ENCODE assay signal across 8 cellular contexts in genomic region chr14:67815573-67816235, GRCh38. TPM values are rescaled to one million over a fixed set of nuclear protein-coding genes. Genes with fewer than 3 reads are reported as not detected.
DNase-seq lines count a peak whose midpoint lies in the region; ATAC-seq and TF ChIP-seq lines count a peak whose summit lies in the region.

No MANE protein-coding gene starts in this region.

- no peaks in the 10 kb centered on the region for H3K27me3 Mint-ChIP-seq in CD4-positive, alpha-beta T cell

- peaks cover 14% of the 10 kb centered on the region for H3K4me1 ChIP-seq in KMS-11 (ENCODE audit: low read depth, poor library complexity, severe bottlenecking)
- peaks cover 0 to 7% of the 10 kb centered on the region in 2 donors for H3K4me1 ChIP-seq in ascending aorta
- H3K4me1 ChIP-seq in stomach smooth muscle (ENCODE audit: control insufficient read depth, insufficient read depth, low read length): peaks cover 21% of the 10 kb centered on the region

- peak overlapping the region; percentile 76 for H3K4me2 ChIP-seq in KMS-11

- H2AFZ ChIP-seq in KMS-11 (ENCODE audit: low read depth): peak overlapping the region; percentile 76

- intact Hi-C loops in CD4-positive, alpha-beta T cell (cut with DNase I, micrococcal nuclease): loop anchor here in 1 of 2 experiments (5.0 kb wide), 6 partner anchors 118 to 1952 kb away; partner anchors contain the start of genes ATP6V1D, DCAF5, PIGH and RDH11
- intact Hi-C loops in ascending aorta (cut with DNase I): loop anchor here (5.0 to 10.0 kb wide), 3 partner anchors 1329 to 1952 kb away; partner anchors contain the start of genes EXD2 and SRSF5

- H3K4me3 ChIP-seq in KMS-11 (IDR thresholded peaks at IDR 0.05; ENCODE audit: insufficient read depth, low read depth, low read length): no peak overlapping the region
- H3K4me3 ChIP-seq in ascending aorta: peak overlapping the region; percentile 69 to 73
- peak overlapping the region; percentile 94 for H3K4me3 ChIP-seq in kidney epithelial cell (ENCODE audit: low read depth, low read length)
- H3K4me3 ChIP-seq in stomach smooth muscle (ENCODE audit: low read length in 2 of 2): peak overlapping the region; percentile 89 to 94

- H3K27me3 ChIP-seq in CD4-positive, alpha-beta T cell (ENCODE audit: control insufficient read depth, insufficient read depth, low read length): no peaks in the 10 kb centered on the region
- H3K27me3 ChIP-seq in KMS-11 (ENCODE audit: insufficient read depth, low read depth) (no peaks in the 10 kb centered on the region), ascending aorta (no peaks in the 10 kb centered on the region), kidney epithelial cell (ENCODE audit: control insufficient read depth, insufficient read depth, low read length) (no peaks in the 10 kb centered on the region), stomach smooth muscle (ENCODE audit: control insufficient read depth in 1 of 2, insufficient read depth in 2 of 2, low read length in 2 of 2) (no peaks in the 10 kb centered on the region)

- peak overlapping the region; percentile 94 for H3K4me3 Mint-ChIP-seq in CD4-positive, alpha-beta T cell

- ATAC-seq in CD4-positive, alpha-beta T cell (ENCODE audit: poor library complexity): no peak
- ATAC-seq in HG03521 (IDR thresholded peaks at IDR 0.05; ENCODE audit: unreplicated experiment): no peak

- H3K79me2 ChIP-seq in KMS-11 (ENCODE audit: insufficient read depth, low read depth): peaks cover 7% of the 10 kb centered on the region; the same call in 1 of the 2 replicates

- POLR2A ChIA-PET in CD4-positive, alpha-beta T cell (lab: Charles Lee): interaction anchor here (1.0 to 1.4 kb wide), 6 partner anchors 11 to 1000 kb away, joined by 3 to 6 read pairs (median 3); partner anchors contain the start of genes PIGH, RDH11 and ZFP36L1

- TF ChIP-seq CTCF in CD4-positive, alpha-beta T cell (IDR thresholded peaks at IDR 0.05): no peak
- TF ChIP-seq CTCF in KMS-11 (conservative IDR thresholded peaks at IDR 0.05; ENCODE audit: low read depth, low read length): no peak
- TF ChIP-seq CTCF in ascending aorta (IDR thresholded peaks at IDR 0.05): no peak
- TF ChIP-seq CTCF in kidney epithelial cell (IDR thresholded peaks at IDR 0.05; ENCODE audit: insufficient read depth, low read length, poor library complexity, severe bottlenecking): no peak

- H4K20me1 ChIP-seq in KMS-11 (ENCODE audit: insufficient read depth): no peaks in the 10 kb centered on the region

- peak overlapping the region; percentile 85 for H3K27ac Mint-ChIP-seq in CD4-positive, alpha-beta T cell

- H3K9ac ChIP-seq in KMS-11: peak overlapping the region; percentile 52; the same call in 1 of the 2 replicates
- peak overlapping the region; percentile 59 to 86 for H3K9ac ChIP-seq in stomach smooth muscle (ENCODE audit: low read length in 2 of 2)

- peaks cover 63% of the 10 kb centered on the region for H3K4me1 Mint-ChIP-seq in CD4-positive, alpha-beta T cell (ENCODE audit: low read depth)

- CTCF ChIA-PET in CD4-positive, alpha-beta T cell (lab: Charles Lee): no interaction called here

- peaks cover 54% of the 10 kb centered on the region for H3K36me3 Mint-ChIP-seq in CD4-positive, alpha-beta T cell (ENCODE audit: low read depth)

- peak overlapping the region; percentile 67 for H3K27ac ChIP-seq in CD4-positive, alpha-beta T cell (ENCODE audit: low read depth, low read length)
- H3K27ac ChIP-seq in KMS-11 (peak overlapping the region; percentile 26; the same call in 1 of the 2 replicates), ascending aorta (peak overlapping the region in 1 of 2 donors; percentile 76), stomach smooth muscle (ENCODE audit: low read length) (peak overlapping the region; percentile 78)

- no peaks in the 10 kb centered on the region for H3K9me3 Mint-ChIP-seq in CD4-positive, alpha-beta T cell

- H3K36me3 ChIP-seq in KMS-11 (ENCODE audit: insufficient read depth) (no peaks in the 10 kb centered on the region), ascending aorta (peaks cover 0 to 16% of the 10 kb centered on the region in 2 donors), kidney epithelial cell (ENCODE audit: control insufficient read depth, insufficient read depth, low read length) (no peaks in the 10 kb centered on the region), stomach smooth muscle (ENCODE audit: control insufficient read depth in 2 of 2, insufficient read depth in 2 of 2, low read length in 2 of 2) (peaks cover 3 to 10% of the 10 kb centered on the region in 2 donors)

- H3K9me3 ChIP-seq in CD4-positive, alpha-beta T cell (ENCODE audit: control insufficient read depth, low read length): no peaks in the 10 kb centered on the region
- H3K9me3 ChIP-seq in ascending aorta (no peaks in the 10 kb centered on the region), stomach smooth muscle (ENCODE audit: control insufficient read depth in 2 of 2, low read length in 2 of 2) (no peaks in the 10 kb centered on the region)

- no peak for DNase-seq in CD4-positive, alpha-beta T cell
- DNase-seq in ascending aorta (ENCODE audit: low spot score in 2 of 2) (no peak), kidney epithelial cell (ENCODE audit: low read depth) (no peak), NCI-H1694 treated with DMSO at 0.1 percent for 48 hours (lab: John Stamatoyannopoulos, UW) (no peak), COR-L47 (lab: John Stamatoyannopoulos, UW) (no peak)

RNA-seq across cellular contexts. Expression of gene ZFYVE26, which starts 0.7 kb away (rescaled TPM):
- 10 to 100 TPM; 20.5 to 23.2 TPM for total RNA-seq in CD4-positive, alpha-beta T cell
- total RNA-seq in ascending aorta (19.3 TPM), kidney epithelial cell (26.2 and 30.8 TPM in 2 replicates)

RNA-seq across cellular contexts. Expression of gene RAD51B, which starts 3.9 kb away (rescaled TPM):
- total RNA-seq in CD4-positive, alpha-beta T cell: 10 to 100 TPM; 18.4 to 20.0 TPM
- not detected for total RNA-seq in ascending aorta
- 7.6 and 9.5 TPM in 2 replicates for total RNA-seq in kidney epithelial cell
